8 cellular contexts compared by ENCODE assay signal in the genomic region with DNA sequence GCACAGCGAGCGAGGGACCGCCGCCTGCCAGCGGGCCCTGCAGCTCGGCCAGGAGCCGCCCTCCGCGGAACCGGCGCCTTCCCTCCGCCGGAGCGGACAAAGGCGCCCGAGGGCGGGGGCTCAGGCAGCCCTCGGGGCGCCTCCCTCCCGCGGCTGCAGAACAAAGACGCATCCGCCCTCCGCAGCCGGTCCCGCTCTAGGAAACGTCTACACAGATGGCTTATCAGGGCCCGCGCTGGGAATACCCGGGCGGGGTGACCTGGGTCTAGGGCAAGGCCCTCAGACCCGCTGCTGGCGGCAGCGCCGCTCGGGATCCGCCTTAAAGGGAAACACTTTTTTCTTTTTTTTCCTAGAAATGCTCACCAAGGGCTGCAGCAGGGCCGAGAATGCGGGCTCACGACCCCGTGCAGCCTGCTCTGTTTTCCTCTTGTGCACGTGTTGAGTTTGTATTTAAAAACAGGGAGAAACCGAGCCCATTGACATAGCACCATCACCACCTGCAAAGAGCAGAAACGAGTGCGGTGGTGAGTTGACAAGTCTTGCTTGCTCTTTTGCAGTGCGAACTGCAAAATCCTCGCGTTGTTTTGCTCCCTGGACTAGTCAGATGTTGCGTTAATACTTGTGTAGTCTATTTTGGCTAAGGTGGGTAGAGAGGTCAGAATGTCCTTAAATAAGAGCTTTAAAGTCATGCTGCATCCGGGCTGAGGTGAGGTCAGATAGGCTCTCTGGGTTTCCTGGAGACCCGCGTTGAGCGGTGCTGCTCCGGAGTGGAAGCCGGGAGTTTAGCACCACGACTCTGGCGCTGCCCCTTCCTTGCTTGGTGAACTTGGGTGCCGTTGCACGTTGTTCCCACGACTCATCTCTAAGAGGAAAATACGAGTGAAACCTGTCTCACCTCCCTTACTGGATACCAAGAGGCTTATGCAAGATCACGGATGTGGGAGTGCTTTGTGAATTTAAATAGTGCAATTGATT. TPM values are rescaled to one million over a fixed set of nuclear protein-coding genes. Genes with fewer than 3 reads are reported as not detected.
A peak's percentile ranks its signal among the peaks of the same experiment; 100 is the strongest.
DNase-seq lines count a peak whose midpoint lies in the region; ATAC-seq and TF ChIP-seq lines count a peak whose summit lies in the region.

No MANE protein-coding gene starts in this region.

- H3K4me1 ChIP-seq in endodermal cell (ENCODE audit: control insufficient read depth, insufficient read depth, low read length) = no peaks in the 10 kb centered on the region
- H3K4me1 ChIP-seq in mononuclear cell (ENCODE audit: insufficient read depth, low read length) = peaks cover 25% of the 10 kb centered on the region

- no peaks in the 10 kb centered on the region for H3K9me3 ChIP-seq in AG04450 (ENCODE audit: control insufficient read depth, insufficient read depth, low read length)
- H3K9me3 ChIP-seq in endodermal cell (ENCODE audit: control insufficient read depth, low read length) = no peaks in the 10 kb centered on the region
- no peaks in the 10 kb centered on the region for H3K9me3 ChIP-seq in mononuclear cell (ENCODE audit: low read depth, low read length)

- ATAC-seq in GM19025 (IDR thresholded peaks at IDR 0.05; ENCODE audit: low read depth, unreplicated experiment) = peak; percentile 23
- peak; percentile 24 for ATAC-seq in HG03159 (IDR thresholded peaks at IDR 0.05; ENCODE audit: unreplicated experiment)

- H3K4me3 ChIP-seq in AG04450 (ENCODE audit: low read depth, low read length) (peak overlapping the region; percentile 65), endodermal cell (ENCODE audit: low read length) (peak overlapping the region; percentile 86), mononuclear cell (ENCODE audit: low read length) (peak overlapping the region; percentile 68)

- H3K27ac ChIP-seq in AG04450 (ENCODE audit: low read depth, low read length) (peak overlapping the region; percentile 89), endodermal cell (ENCODE audit: low read depth, low read length) (peak overlapping the region; percentile 99)

- H3K9ac ChIP-seq in endodermal cell (ENCODE audit: extremely low read depth, low read length, poor library complexity, severe bottlenecking) = peak overlapping the region; percentile 73

- 4% methylated on average over 20 to 62 of the region's 62 CpGs for WGBS in endodermal cell (ENCODE audit: insufficient coverage in 1 of 2, insufficient read length in 1 of 2), 2 experiments

- H3K4me1 Mint-ChIP-seq in endodermal cell = peaks cover 9% of the 10 kb centered on the region

- no peaks in the 10 kb centered on the region for H3K36me3 ChIP-seq in endodermal cell (ENCODE audit: control insufficient read depth, insufficient read depth, low read length)

- no peaks in the 10 kb centered on the region for H3K36me3 Mint-ChIP-seq in endodermal cell (ENCODE audit: low read depth)

- TF ChIP-seq CTCF in AG04450 (IDR thresholded peaks at IDR 0.05; ENCODE audit: low read depth, low read length) (no peak), endodermal cell (conservative IDR thresholded peaks at IDR 0.05) (no peak)

- POLR2A ChIA-PET in AG04450 (lab: Yijun Ruan, JAX) = interaction anchor here (0.6 to 2.1 kb wide), 10 partner anchors 12 to 403 kb away, joined by 3 to 15 read pairs (median 4); a partner anchor contains a TSS

- H3K27me3 ChIP-seq in AG04450 (ENCODE audit: control insufficient read depth, insufficient read depth, low read length) = no peaks in the 10 kb centered on the region
- H3K27me3 ChIP-seq in endodermal cell (ENCODE audit: control insufficient read depth, insufficient read depth, low read length, poor library complexity, severe bottlenecking) = peaks cover 40% of the 10 kb centered on the region
- peaks cover 19% of the 10 kb centered on the region for H3K27me3 ChIP-seq in mononuclear cell (ENCODE audit: insufficient read depth, low read length)

- H3K27ac Mint-ChIP-seq in endodermal cell = peak overlapping the region; percentile 98

- no peak for DNase-seq in AG04450 (ENCODE audit: low read depth, low spot score)
- DNase-seq in NCI-H526 treated with DMSO at 0.1 percent for 48 hours (lab: John Stamatoyannopoulos, UW) = peak; percentile 76
- DNase-seq in activated CD8-positive, alpha-beta memory T cell treated with anti-CD3 and anti-CD28 coated beads for 48 hours (ENCODE audit: low read depth in 2 of 3, low spot score in 2 of 3) = peak in 2 of 3 experiments; percentile 21 to 29
- peak; percentile 86 for DNase-seq in endodermal cell
- DNase-seq in stimulated activated CD8-positive, alpha-beta memory T cell treated with anti-CD3 and anti-CD28 coated beads, Interleukin-7, amount 100 ng/mL, for 48 hours (ENCODE audit: extremely low read depth in 1 of 2, low read depth in 1 of 2) = peak; percentile 19 to 20

- no peaks in the 10 kb centered on the region for H3K9me3 Mint-ChIP-seq in endodermal cell

- peak overlapping the region; percentile 78 for H3K4me3 Mint-ChIP-seq in endodermal cell

- H3K27me3 Mint-ChIP-seq in endodermal cell (ENCODE audit: insufficient read depth) = peaks cover 41% of the 10 kb centered on the region

- CTCF ChIA-PET in AG04450 (lab: Charles Lee) = interaction anchor here (0.6 to 1.4 kb wide), 5 partner anchors 21 to 113 kb away, joined by 3 to 5 read pairs (median 4); no protein-coding TSS in a partner anchor

RNA-seq across cellular contexts. Expression of a gene that starts 1.1 kb away (rescaled TPM):
- polyA plus RNA-seq in AG04450 (2011; rRNA removed) = 70.9 and 76.6 TPM in 2 replicates
- polyA minus RNA-seq in AG04450 (2011; rRNA and poly(A)+ RNA removed) = 86.5 and 107 TPM in 2 replicates
- total RNA-seq in endodermal cell (10 to 100 TPM; 17.9 to 23.9 TPM), mononuclear cell (2.4 TPM)
- 16.7 TPM for polyA plus RNA-seq in endodermal cell (2013, experiment 1 of 2)
- 16.3 TPM for polyA plus RNA-seq in endodermal cell (2013, experiment 2 of 2)

RNA-seq across cellular contexts. Expression of a gene that starts 41.7 kb away (rescaled TPM):
- polyA plus RNA-seq in AG04450 (2011; rRNA removed) = 0.77 and 0.87 TPM in 2 replicates
- polyA minus RNA-seq in AG04450 (2011; rRNA and poly(A)+ RNA removed) = 2.8 and 3.5 TPM in 2 replicates
- 1 to 10 TPM in 1 of 2 donors, under 1 TPM in 1; 0.80 to 2.5 TPM for total RNA-seq in endodermal cell
- 0.11 TPM for polyA plus RNA-seq in endodermal cell (2013, experiment 1 of 2)
- 0.33 TPM for polyA plus RNA-seq in endodermal cell (2013, experiment 2 of 2)
- 0.73 TPM for total RNA-seq in mononuclear cell
